13 cellular contexts compared by ENCODE assay signal in genomic region chr5:115557667-115558387, GRCh38. TPM values are rescaled to one million over a fixed set of nuclear protein-coding genes. Genes with fewer than 3 reads are reported as not detected.
DNase-seq lines count a peak whose midpoint lies in the region; ATAC-seq and TF ChIP-seq lines count a peak whose summit lies in the region.
"Had no signal": no experiment of that assay in that cellular context is flagged by ENCODE, and none has a peak within 500 bp of the region (broad histone marks: within the 10 kb centered on the region; RNA-seq: fewer than 3 reads in every experiment).

No MANE protein-coding gene starts in this region.

- H3K4me3 ChIP-seq in endodermal cell (ENCODE audit: low read length) = no peak overlapping the region
- H3K4me3 ChIP-seq in WERI-Rb-1 (ENCODE audit: low read depth, low read length) = no peak overlapping the region
- H3K4me3 ChIP-seq: BLaER1, cardiac muscle cell, PC-9 had no signal

- no peaks in the 10 kb centered on the region for H3K9me3 Mint-ChIP-seq in endodermal cell

- H3K9ac ChIP-seq in endodermal cell (ENCODE audit: extremely low read depth, low read length, poor library complexity, severe bottlenecking) = no peak overlapping the region
- H3K9ac ChIP-seq: BLaER1 had no signal

- H3K36me3 ChIP-seq in endodermal cell (ENCODE audit: control insufficient read depth, insufficient read depth, low read length) (no peaks in the 10 kb centered on the region), WERI-Rb-1 (no peaks in the 10 kb centered on the region)
- H3K36me3 ChIP-seq: BLaER1, cardiac muscle cell had no signal

- TF ChIP-seq CTCF in C4-2B (conservative IDR thresholded peaks at IDR 0.05) (no peak), endodermal cell (conservative IDR thresholded peaks at IDR 0.05) (no peak), WERI-Rb-1 (IDR thresholded peaks at IDR 0.05; ENCODE audit: low read depth, low read length) (no peak)

- H3K4me1 ChIP-seq in endodermal cell (ENCODE audit: control insufficient read depth, insufficient read depth, low read length) = peaks cover 6% of the 10 kb centered on the region
- H3K4me1 ChIP-seq: BLaER1 had no signal

- peak overlapping the region; percentile 14 for H3K27ac Mint-ChIP-seq in endodermal cell

- H3K4me3 Mint-ChIP-seq in endodermal cell = no peak overlapping the region
- H3K4me3 Mint-ChIP-seq: activated T-cell treated with anti-CD3 and anti-CD28 coated beads, Interleukin-2, amount 50 U/mL, for 4 hours had no signal

- 60 to 65% methylated on average over 1 to 3 of the region's 3 CpGs for WGBS in endodermal cell (ENCODE audit: insufficient coverage in 1 of 2, insufficient read length in 1 of 2), 2 experiments

- DNase-seq in M059J (ENCODE audit: low read depth) (peak; percentile 29), endodermal cell (no peak), lung microvascular endothelial cell (ENCODE audit: low read depth in 2 of 2) (peak; percentile 73 to 86), islet precursor cell (no peak), OCI-M1 (lab: John Stamatoyannopoulos, UW) (no peak), WERI-Rb-1 (no peak)
- DNase-seq: activated T-cell treated with anti-CD3 and anti-CD28 coated beads, Interleukin-2, amount 50 U/mL, for 4 hours; NCI-H1436 treated with DMSO at 0.1 percent for 48 hours; PC-9 had no signal

- ATAC-seq in HG03097 (IDR thresholded peaks at IDR 0.05; ENCODE audit: low FRiP score, unreplicated experiment) = no peak
- ATAC-seq: activated T-cell treated with anti-CD3 and anti-CD28 coated beads, Interleukin-2, amount 50 U/mL, for 4 hours had no signal

- H3K9me3 ChIP-seq in endodermal cell (ENCODE audit: control insufficient read depth, low read length) (no peaks in the 10 kb centered on the region), WERI-Rb-1 (ENCODE audit: severe bottlenecking) (no peaks in the 10 kb centered on the region)

- H3K27me3 Mint-ChIP-seq in endodermal cell (ENCODE audit: insufficient read depth) = no peaks in the 10 kb centered on the region

- H3K27me3 ChIP-seq in endodermal cell (ENCODE audit: control insufficient read depth, insufficient read depth, low read length, poor library complexity, severe bottlenecking) = no peaks in the 10 kb centered on the region
- no peaks in the 10 kb centered on the region for H3K27me3 ChIP-seq in WERI-Rb-1 (ENCODE audit: insufficient read depth, low read depth, severe bottlenecking)
- H3K27me3 ChIP-seq: BLaER1, cardiac muscle cell had no signal

- H3K27ac ChIP-seq in C4-2B (peak overlapping the region; percentile 84), endodermal cell (ENCODE audit: low read depth, low read length) (no peak overlapping the region), WERI-Rb-1 (no peak overlapping the region)
- H3K27ac ChIP-seq: BLaER1, cardiac muscle cell, PC-9 had no signal

- no peaks in the 10 kb centered on the region for H3K36me3 Mint-ChIP-seq in endodermal cell (ENCODE audit: low read depth)

- peaks cover 21% of the 10 kb centered on the region for H3K4me1 Mint-ChIP-seq in endodermal cell

RNA-seq across cellular contexts. Expression of gene FEM1C, which starts 13.3 kb away (rescaled TPM):
- 19.9 and 22.5 TPM in 2 replicates for total RNA-seq in M059J (2014; rRNA removed; shearing (Covaris generic))
- total RNA-seq in endodermal cell (10 to 100 TPM; 12.3 to 14.4 TPM), lung microvascular endothelial cell (9.8 and 11.7 TPM in 2 replicates)
- polyA plus RNA-seq in endodermal cell (2013, experiment 1 of 2) = 15.4 TPM
- 15.0 TPM for polyA plus RNA-seq in endodermal cell (2013, experiment 2 of 2)

RNA-seq across cellular contexts. Expression of gene TICAM2, which starts 44.5 kb away (rescaled TPM):
- total RNA-seq in M059J (2014; rRNA removed; shearing (Covaris generic)) = 14.0 and 16.0 TPM in 2 replicates
- 1 to 10 TPM in 1 of 2 donors, under 1 TPM in 1; 0.84 to 1.5 TPM for total RNA-seq in endodermal cell
- not detected for polyA plus RNA-seq in endodermal cell (2013, experiment 1 of 2)
- not detected for polyA plus RNA-seq in endodermal cell (2013, experiment 2 of 2)
- 0.20 and 0.22 TPM in 2 replicates for total RNA-seq in lung microvascular endothelial cell

Comparison
In these comparisons a context has a peak if more than half of its experiments do, and no peak if none do; other contexts are left out.
1. DNase-seq: peak in M059J (single experiment) and lung microvascular endothelial cell (2 of 2); none in endodermal cell (single experiment), islet precursor cell (single experiment), OCI-M1 (single experiment) and WERI-Rb-1 (single experiment).